ENCODE assay signal across 9 cellular contexts in genomic region chr1:100866041-100866900, GRCh38. TPM values are rescaled to one million over a fixed set of nuclear protein-coding genes. Genes with fewer than 3 reads are reported as not detected.
DNase-seq lines count a peak whose midpoint lies in the region; ATAC-seq and TF ChIP-seq lines count a peak whose summit lies in the region.
"Had no signal": no experiment of that assay in that cellular context is flagged by ENCODE, and none has a peak within 500 bp of the region (broad histone marks: within the 10 kb centered on the region; RNA-seq: fewer than 3 reads in every experiment).

No MANE protein-coding gene starts in this region.

- peaks cover 3% of the 10 kb centered on the region for H3K4me1 Mint-ChIP-seq in activated naive CD8-positive, alpha-beta T cell treated with anti-CD3 and anti-CD28 coated beads, Interleukin-2, amount 10 ng/mL, durations not matched to agents 7 days and 5 days
- no peaks in the 10 kb centered on the region for H3K4me1 Mint-ChIP-seq in activated naive CD8-positive, alpha-beta T cell treated with anti-CD3 and anti-CD28 coated beads, Interleukin-2, amount 50 U/mL, for 24 hours

- no peak overlapping the region for H3K27ac Mint-ChIP-seq in activated naive CD8-positive, alpha-beta T cell treated with anti-CD3 and anti-CD28 coated beads, Interleukin-2, amount 10 ng/mL, durations not matched to agents 7 days and 5 days
- H3K27ac Mint-ChIP-seq in activated naive CD8-positive, alpha-beta T cell treated with anti-CD3 and anti-CD28 coated beads, Interleukin-2, amount 50 U/mL, for 24 hours: no peak overlapping the region
- H3K27ac Mint-ChIP-seq: activated naive CD8-positive, alpha-beta T cell had no signal

- H4K20me1 ChIP-seq in smooth muscle cell (ENCODE audit: low read depth): no peaks in the 10 kb centered on the region

- H3K27ac ChIP-seq in gastroesophageal sphincter (no peak overlapping the region), smooth muscle cell (ENCODE audit: low read depth) (no peak overlapping the region)

- H2AFZ ChIP-seq in smooth muscle cell (ENCODE audit: low read depth): no peak overlapping the region

- H3K9me3 Mint-ChIP-seq in activated naive CD8-positive, alpha-beta T cell treated with anti-CD3 and anti-CD28 coated beads, Interleukin-2, amount 10 ng/mL, durations not matched to agents 7 days and 5 days: no peaks in the 10 kb centered on the region
- no peaks in the 10 kb centered on the region for H3K9me3 Mint-ChIP-seq in activated naive CD8-positive, alpha-beta T cell treated with anti-CD3 and anti-CD28 coated beads, Interleukin-2, amount 50 U/mL, for 24 hours

- WGBS in gastroesophageal sphincter (ENCODE audit: low coverage in 1 of 2), 2 donors: 6 to 15% methylated on average over 5 of the region's 5 CpGs
- 79% methylated on average over 5 of the region's 5 CpGs for WGBS in smooth muscle cell (ENCODE audit: low lambda C conversion rate)

- no peak overlapping the region for H3K4me3 Mint-ChIP-seq in activated naive CD8-positive, alpha-beta T cell treated with anti-CD3 and anti-CD28 coated beads, Interleukin-2, amount 10 ng/mL, durations not matched to agents 7 days and 5 days
- H3K4me3 Mint-ChIP-seq in activated naive CD8-positive, alpha-beta T cell treated with anti-CD3 and anti-CD28 coated beads, Interleukin-2, amount 50 U/mL, for 24 hours: no peak overlapping the region
- H3K4me3 Mint-ChIP-seq: activated naive CD8-positive, alpha-beta T cell had no signal

- H3K4me3 ChIP-seq in gastroesophageal sphincter: no peak overlapping the region
- H3K4me3 ChIP-seq in smooth muscle cell: no peak overlapping the region

- no peaks in the 10 kb centered on the region for H3K79me2 ChIP-seq in smooth muscle cell (ENCODE audit: low read depth)

- POLR2A ChIA-PET in activated naive CD8-positive, alpha-beta T cell treated with anti-CD3 and anti-CD28 coated beads, Interleukin-2, amount 10 ng/mL, durations not matched to agents 7 days and 5 days (lab: Charles Lee): no interaction called here

- TF ChIP-seq CTCF in gastroesophageal sphincter (IDR thresholded peaks at IDR 0.05) (peak; percentile 29 to 65 (median 60)), smooth muscle cell (IDR thresholded peaks at IDR 0.05; ENCODE audit: borderline replicate concordance, insufficient read depth, poor library complexity, severe bottlenecking) (peak; percentile 57)

- no peaks in the 10 kb centered on the region for H3K27me3 Mint-ChIP-seq in activated naive CD8-positive, alpha-beta T cell treated with anti-CD3 and anti-CD28 coated beads, Interleukin-2, amount 10 ng/mL, durations not matched to agents 7 days and 5 days
- no peaks in the 10 kb centered on the region for H3K27me3 Mint-ChIP-seq in activated naive CD8-positive, alpha-beta T cell treated with anti-CD3 and anti-CD28 coated beads, Interleukin-2, amount 50 U/mL, for 24 hours
- H3K27me3 Mint-ChIP-seq: activated naive CD8-positive, alpha-beta T cell had no signal

- H3K36me3 ChIP-seq in gastroesophageal sphincter (no peaks in the 10 kb centered on the region), smooth muscle cell (ENCODE audit: low read depth) (no peaks in the 10 kb centered on the region)

- no peak for DNase-seq in activated naive CD8-positive, alpha-beta T cell treated with anti-CD3 and anti-CD28 coated beads, Interleukin-2, amount 10 ng/mL, durations not matched to agents 7 days and 5 days
- DNase-seq in activated naive CD8-positive, alpha-beta T cell treated with anti-CD3 and anti-CD28 coated beads, Interleukin-2, amount 50 U/mL, for 24 hours: no peak
- DNase-seq in SKM-1 (lab: John Stamatoyannopoulos, UW; ENCODE audit: unreplicated experiment) (peak; percentile 47), smooth muscle cell (lab: John Stamatoyannopoulos, UW; ENCODE audit: unreplicated experiment) (no peak), epidermal melanocyte (ENCODE audit: insufficient read length, low spot score) (no peak), retina (no peak)

- no peaks in the 10 kb centered on the region for H3K27me3 ChIP-seq in gastroesophageal sphincter
- no peaks in the 10 kb centered on the region for H3K27me3 ChIP-seq in smooth muscle cell (ENCODE audit: low read depth)

- no peak overlapping the region for H3K4me2 ChIP-seq in smooth muscle cell

- no peak for TF ChIP-seq EP300 in gastroesophageal sphincter (IDR thresholded peaks at IDR 0.05)

- H3K9me3 ChIP-seq in gastroesophageal sphincter: no peaks in the 10 kb centered on the region
- H3K9me3 ChIP-seq in smooth muscle cell (replicated peaks; ENCODE audit: low read depth): no peaks in the 10 kb centered on the region

- no peak for TF ChIP-seq POLR2A in gastroesophageal sphincter (IDR thresholded peaks at IDR 0.05)

- peak; percentile 50 for ATAC-seq in activated naive CD8-positive, alpha-beta T cell treated with anti-CD3 and anti-CD28 coated beads, Interleukin-2, amount 10 ng/mL, durations not matched to agents 7 days and 5 days (ENCODE audit: low read depth)
- no peak for ATAC-seq in activated naive CD8-positive, alpha-beta T cell treated with anti-CD3 and anti-CD28 coated beads, Interleukin-2, amount 50 U/mL, for 24 hours
- ATAC-seq in HG03354 (IDR thresholded peaks at IDR 0.05; ENCODE audit: poor library complexity, severe bottlenecking, unreplicated experiment) (peak; percentile 72), gastroesophageal sphincter (no peak)

- H3K36me3 Mint-ChIP-seq in activated naive CD8-positive, alpha-beta T cell treated with anti-CD3 and anti-CD28 coated beads, Interleukin-2, amount 10 ng/mL, durations not matched to agents 7 days and 5 days: no peaks in the 10 kb centered on the region
- no peaks in the 10 kb centered on the region for H3K36me3 Mint-ChIP-seq in activated naive CD8-positive, alpha-beta T cell treated with anti-CD3 and anti-CD28 coated beads, Interleukin-2, amount 50 U/mL, for 24 hours (ENCODE audit: low read depth)
- H3K36me3 Mint-ChIP-seq: activated naive CD8-positive, alpha-beta T cell had no signal

- no peaks in the 10 kb centered on the region for H3F3A ChIP-seq in smooth muscle cell (ENCODE audit: low read depth)

- no peak overlapping the region for H3K9ac ChIP-seq in smooth muscle cell (ENCODE audit: low read depth)

- peaks cover 0 to 17% (median 0%) of the 10 kb centered on the region in 3 donors for H3K4me1 ChIP-seq in gastroesophageal sphincter
- H3K4me1 ChIP-seq in smooth muscle cell (ENCODE audit: low read depth): no peaks in the 10 kb centered on the region

RNA-seq across cellular contexts. Expression of gene EXTL2, which starts 28.4 kb away (rescaled TPM):
- 1 to 10 TPM; 2.8 to 3.0 TPM for total RNA-seq in activated naive CD8-positive, alpha-beta T cell treated with anti-CD3 and anti-CD28 coated beads, Interleukin-2, amount 10 ng/mL, durations not matched to agents 7 days and 5 days
- total RNA-seq in gastroesophageal sphincter: 10 to 100 TPM; 10.6 to 22.1 (median 16.7) TPM
- total RNA-seq in smooth muscle cell: 54.3 and 62.8 TPM in 2 replicates
- 39.0 and 51.9 TPM in 2 replicates for polyA plus RNA-seq in smooth muscle cell

RNA-seq across cellular contexts. Expression of gene SLC30A7, which starts 29.6 kb away (rescaled TPM):
- 10 to 100 TPM; 32.6 to 34.6 TPM for total RNA-seq in activated naive CD8-positive, alpha-beta T cell treated with anti-CD3 and anti-CD28 coated beads, Interleukin-2, amount 10 ng/mL, durations not matched to agents 7 days and 5 days
- 10 to 100 TPM; 11.2 to 19.8 (median 17.1) TPM for total RNA-seq in gastroesophageal sphincter
- total RNA-seq in smooth muscle cell: 59.0 and 76.3 TPM in 2 replicates
- polyA plus RNA-seq in smooth muscle cell: 21.4 and 22.0 TPM in 2 replicates

Comparison
In these comparisons a context has a peak if more than half of its experiments do, and no peak if none do; other contexts are left out.
1. ATAC-seq: peak in activated naive CD8-positive, alpha-beta T cell treated with anti-CD3 and anti-CD28 coated beads, Interleukin-2, amount 10 ng/mL, durations not matched to agents 7 days and 5 days (single experiment) and HG03354 (single experiment); none in activated naive CD8-positive, alpha-beta T cell treated with anti-CD3 and anti-CD28 coated beads, Interleukin-2, amount 50 U/mL, for 24 hours (single experiment) and gastroesophageal sphincter (single experiment).